Comparison of ENCODE assay signal across 26 cellular contexts in the genomic region with DNA sequence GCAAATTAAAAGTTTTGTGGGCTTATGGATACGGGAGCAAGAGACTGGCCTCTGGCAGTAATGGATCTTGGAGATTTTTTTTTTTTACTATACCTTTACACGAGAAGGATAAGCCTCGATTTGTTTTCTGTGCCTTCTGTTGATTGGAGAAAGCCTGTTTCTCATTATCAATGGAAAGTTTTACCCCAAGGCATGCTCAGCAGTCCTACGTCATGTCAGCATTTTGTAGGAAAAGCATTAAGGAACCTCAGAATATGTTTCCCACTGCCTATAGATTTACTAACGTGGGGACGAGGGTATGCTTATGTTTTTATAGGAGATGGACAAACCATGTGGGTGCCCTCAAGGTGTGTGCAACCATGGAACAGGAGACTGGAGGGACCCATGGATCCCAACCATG. TPM values are rescaled to one million over a fixed set of nuclear protein-coding genes. Genes with fewer than 3 reads are reported as not detected.
"Had no signal": no experiment of that assay in that cellular context is flagged by ENCODE, and none has a peak within 500 bp of the region (broad histone marks: within the 10 kb centered on the region; RNA-seq: fewer than 3 reads in every experiment).

No MANE protein-coding gene starts in this region.

- H3K4me3 Mint-ChIP-seq: naive thymus-derived CD4-positive, alpha-beta T cell; nephron progenitor cell had no signal

- H3K36me3 Mint-ChIP-seq: naive thymus-derived CD4-positive, alpha-beta T cell had no signal

- H3K4me2 ChIP-seq: smooth muscle cell had no signal

- H3K27me3 ChIP-seq: dorsolateral prefrontal cortex, esophagus muscularis mucosa, suprapubic skin, thyroid gland, upper lobe of left lung, uterus had no signal

- H3K4me3 ChIP-seq: dorsolateral prefrontal cortex, esophagus muscularis mucosa, gastroesophageal sphincter, lower lobe of right lung, psoas muscle, smooth muscle cell, suprapubic skin, thyroid gland, upper lobe of left lung, uterus had no signal

- H3K27ac Mint-ChIP-seq: naive thymus-derived CD4-positive, alpha-beta T cell; nephron progenitor cell had no signal

- H3K9me3 ChIP-seq: esophagus muscularis mucosa, gastroesophageal sphincter, lower lobe of right lung, psoas muscle, suprapubic skin, thyroid gland, upper lobe of left lung, uterus had no signal

- H3K36me3 ChIP-seq: lower lobe of right lung, suprapubic skin, thyroid gland, upper lobe of left lung, uterus had no signal

- ATAC-seq: gastroesophageal sphincter; left lobe of liver; naive thymus-derived CD4-positive, alpha-beta T cell; psoas muscle had no signal

- DNase-seq: caudate nucleus; cortex of kidney; dorsolateral prefrontal cortex; effector memory CD4-positive, alpha-beta T cell; hypothalamus; kidney glomerular epithelial cell; lower lobe of right lung; mesenchymal stem cell; midbrain; naive thymus-derived CD4-positive, alpha-beta T cell; nephron progenitor cell; psoas muscle; retina; stimulated activated CD4-positive, alpha-beta T cell treated with anti-CD3 and anti-CD28 coated beads, Interleukin-2, amount 100 ng/mL, for 48 hours; stimulated activated naive CD4-positive, alpha-beta T cell treated with Interleukin-2 at 50 U/mL for 16 hours; thyroid gland; upper lobe of left lung; uterus had no signal

- H3K27ac ChIP-seq: dorsolateral prefrontal cortex, epithelial cell of prostate, esophagus muscularis mucosa, gastroesophageal sphincter, lower lobe of right lung, psoas muscle, suprapubic skin, thyroid gland, upper lobe of left lung, uterus had no signal

- FAIRE-seq: islet of Langerhans had no signal

- H3K4me1 Mint-ChIP-seq: naive thymus-derived CD4-positive, alpha-beta T cell had no signal

- H3K4me1 ChIP-seq: uterus had no signal

RNA-seq across cellular contexts. Expression of gene CD300LG, which starts 26.8 kb away (rescaled TPM):
- total RNA-seq: cerebellum; left lobe of liver; naive thymus-derived CD4-positive, alpha-beta T cell; smooth muscle cell had no signal
- polyA plus RNA-seq: naive thymus-derived CD4-positive, alpha-beta T cell; smooth muscle cell had no signal

RNA-seq across cellular contexts. Expression of gene MPP3, which starts 40.9 kb away (rescaled TPM):
- polyA plus RNA-seq: naive thymus-derived CD4-positive, alpha-beta T cell had no signal
